In the genomic region with DNA sequence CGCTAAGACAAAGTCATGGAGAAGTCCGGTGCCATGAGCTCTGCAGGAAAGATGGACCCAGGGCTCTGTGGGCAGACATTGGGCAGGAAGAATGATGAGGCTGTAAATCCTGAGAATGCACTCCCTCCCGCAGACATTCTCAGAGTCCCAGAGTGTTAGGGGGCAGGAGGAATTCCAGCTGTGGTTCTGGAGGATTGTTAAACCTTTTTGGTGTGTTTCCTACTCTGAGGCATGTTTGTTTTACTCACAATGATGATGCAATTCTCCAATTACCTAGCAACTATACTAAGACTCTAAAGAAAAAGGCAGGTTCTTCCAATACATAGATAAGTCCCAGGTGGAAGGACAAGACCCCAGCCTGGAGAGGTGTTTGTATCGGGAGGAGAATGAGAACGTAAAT, we compare ENCODE assay signal across 20 cellular contexts. TPM values are rescaled to one million over a fixed set of nuclear protein-coding genes. Genes with fewer than 3 reads are reported as not detected.
DNase-seq lines count a peak whose midpoint lies in the region; ATAC-seq and TF ChIP-seq lines count a peak whose summit lies in the region.
"Had no signal": no experiment of that assay in that cellular context is flagged by ENCODE, and none has a peak within 500 bp of the region (broad histone marks: within the 10 kb centered on the region; RNA-seq: fewer than 3 reads in every experiment).

No MANE protein-coding gene starts in this region.

- H3K9me3 ChIP-seq in parathyroid adenoma (ENCODE audit: control insufficient read depth, low read length) (no peaks in the 10 kb centered on the region), esophagus squamous epithelium (no peaks in the 10 kb centered on the region), MG63 (no peaks in the 10 kb centered on the region)

- H3K27ac ChIP-seq in adipose tissue (ENCODE audit: low read depth, low read length) (peak overlapping the region; percentile 32), parathyroid adenoma (peak overlapping the region; percentile 62), esophagus squamous epithelium (no peak overlapping the region)

- no peak overlapping the region for H3K4me2 ChIP-seq in parathyroid adenoma (ENCODE audit: low read length)

- no peak for TF ChIP-seq POLR2A in esophagus squamous epithelium (IDR thresholded peaks at IDR 0.05)

- H3K36me3 ChIP-seq in parathyroid adenoma (ENCODE audit: control insufficient read depth, insufficient read depth, low read length) = no peaks in the 10 kb centered on the region
- no peaks in the 10 kb centered on the region for H3K36me3 ChIP-seq in esophagus squamous epithelium
- no peaks in the 10 kb centered on the region for H3K36me3 ChIP-seq in MG63

- H3K79me2 ChIP-seq in parathyroid adenoma = no peaks in the 10 kb centered on the region

- intact Hi-C loops in esophagus squamous epithelium (cut with DNase I) = no loop called here

- peak overlapping the region; percentile 75 for H2AFZ ChIP-seq in parathyroid adenoma

- WGBS in adipose tissue, 3 donors = 62 to 83% (median 73%) methylated on average over 5 of the region's 5 CpGs
- WGBS in esophagus squamous epithelium, 2 donors = 55 to 64% methylated on average over 5 of the region's 5 CpGs

- no peaks in the 10 kb centered on the region for H3K27me3 ChIP-seq in parathyroid adenoma (ENCODE audit: control insufficient read depth, insufficient read depth, low read length)
- no peaks in the 10 kb centered on the region for H3K27me3 ChIP-seq in esophagus squamous epithelium
- no peaks in the 10 kb centered on the region for H3K27me3 ChIP-seq in MG63

- no peak overlapping the region for H3K9ac ChIP-seq in parathyroid adenoma

- no peak for ATAC-seq in GM18498 (IDR thresholded peaks at IDR 0.05; ENCODE audit: unreplicated experiment)
- ATAC-seq: sciatic nerve had no signal

- peaks cover 13% of the 10 kb centered on the region for H3K4me1 ChIP-seq in parathyroid adenoma
- no peaks in the 10 kb centered on the region for H3K4me1 ChIP-seq in esophagus squamous epithelium

- DNase-seq in GM04503 (ENCODE audit: low read depth) = peak; percentile 23
- peak; percentile 11 to 29 for DNase-seq in foreskin fibroblast
- no peak for DNase-seq in esophagus squamous epithelium (lab: John Stamatoyannopoulos, UW)
- DNase-seq in NAMALWA (ENCODE audit: low spot score) = no peak
- DNase-seq in MG63 = no peak
- DNase-seq: activated CD4-positive, CD25-positive, alpha-beta regulatory T cell; activated CD8-positive, alpha-beta memory T cell treated with anti-CD3 and anti-CD28 coated beads, Interleukin-2, amount 50 U/mL, for 48 hours; activated naive CD4-positive, alpha-beta T cell treated with anti-CD3 and anti-CD28 coated beads, Interleukin-2, amount 10 ng/mL, durations not matched to agents 7 days and 5 days; COR-L47; H9; KG1; NCI-H1436 treated with DMSO at 0.1 percent for 48 hours; stimulated activated CD4-positive, alpha-beta T cell treated with anti-CD3 and anti-CD28 coated beads, Interleukin-4, amount 100 ng/mL, for 4 hours; trophoblast cell had no signal

- TF ChIP-seq CTCF in foreskin fibroblast (IDR thresholded peaks at IDR 0.05; ENCODE audit: low read depth, low read length) (no peak), parathyroid adenoma (IDR thresholded peaks at IDR 0.05) (no peak), esophagus squamous epithelium (IDR thresholded peaks at IDR 0.05) (no peak)

- H3K4me3 ChIP-seq in foreskin fibroblast (ENCODE audit: low read depth in 1 of 2, low read length in 2 of 2) (no peak overlapping the region), parathyroid adenoma (ENCODE audit: low read depth, low read length) (no peak overlapping the region), esophagus squamous epithelium (no peak overlapping the region), MG63 (no peak overlapping the region)

RNA-seq across cellular contexts. Expression of a gene that starts 2.8 kb away (rescaled TPM):
- 1 to 10 TPM in 1 of 3 donors, under 1 TPM in 2; 0.13 to 1.9 (median 0.45) TPM for polyA plus RNA-seq in adipose tissue
- total RNA-seq in esophagus squamous epithelium = under 1 TPM in 1 of 4 donors, not detected in 3; 0.38 TPM
- total RNA-seq in MG63 (2014; rRNA removed; shearing (Covaris generic); ENCODE audit: low replicate concordance) = not detected in 2 replicates

RNA-seq across cellular contexts. Expression of a gene that starts 30.5 kb away (rescaled TPM):
- polyA plus RNA-seq in adipose tissue = 10 to 100 TPM in 1 of 3 donors, 1 to 10 TPM in 2; 7.5 to 21.5 (median 7.6) TPM
- total RNA-seq in esophagus squamous epithelium = under 1 TPM in 3 of 4 donors, not detected in 1; 0.21 to 0.95 (median 0.40) TPM
- total RNA-seq in MG63 (2014; rRNA removed; shearing (Covaris generic); ENCODE audit: low replicate concordance) = not detected in 2 replicates
- total RNA-seq: H9, RPMI7951 had no signal
- polyA plus RNA-seq: neural cell had no signal

Comparison
In these comparisons a context has a peak if more than half of its experiments do, and no peak if none do; other contexts are left out.
1. DNase-seq: peak in GM04503 (single experiment) and foreskin fibroblast (2 of 2); none in esophagus squamous epithelium (single experiment), NAMALWA (single experiment) and MG63 (single experiment).
2. H3K27ac ChIP-seq: peak in adipose tissue (single experiment) and parathyroid adenoma (single experiment); none in esophagus squamous epithelium (0 of 4).